In the genomic region with DNA sequence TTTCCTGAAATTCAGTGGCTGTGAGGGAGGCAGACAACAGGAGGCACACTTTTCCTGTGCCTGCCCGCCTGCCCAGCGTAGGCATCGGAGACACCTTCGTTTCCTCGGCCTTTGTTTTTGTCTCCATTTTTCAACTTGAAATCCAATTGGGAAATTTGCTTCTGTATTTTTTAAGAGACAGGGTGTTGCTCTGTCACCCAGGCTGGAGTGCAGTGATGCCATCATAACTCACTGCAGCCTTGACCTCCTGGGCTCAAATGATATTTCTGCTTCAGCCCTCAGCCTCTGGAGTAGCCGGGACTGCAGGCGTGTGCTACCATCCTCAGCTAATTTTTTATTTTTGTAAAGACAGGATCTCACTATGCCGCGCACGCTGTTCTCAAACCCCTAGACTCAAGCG, we compare ENCODE assay signal across 23 cellular contexts. TPM values are rescaled to one million over a fixed set of nuclear protein-coding genes. Genes with fewer than 3 reads are reported as not detected.
DNase-seq lines count a peak whose midpoint lies in the region; ATAC-seq, FAIRE-seq and TF ChIP-seq lines count a peak whose summit lies in the region.
"Had no signal": no experiment of that assay in that cellular context is flagged by ENCODE, and none has a peak within 500 bp of the region (broad histone marks: within the 10 kb centered on the region; RNA-seq: fewer than 3 reads in every experiment).

No MANE protein-coding gene starts in this region.

- no peak for ATAC-seq in stimulated activated effector memory CD8-positive, alpha-beta T cell treated with anti-CD3 and anti-CD28 coated beads, Interleukin-12 subunit alpha, Interleukin-12 subunit beta, amount 100 ng/mL, for 72 hours
- ATAC-seq in HG03135 (IDR thresholded peaks at IDR 0.05; ENCODE audit: unreplicated experiment), result no peak
- ATAC-seq: GM23338, HCT116, HepG2 had no signal

- H3K4me1 ChIP-seq in BLaER1, result peaks cover 32% of the 10 kb centered on the region
- H3K4me1 ChIP-seq in adrenal gland (replicated peaks in 1 of 2), result peaks cover 0 to 12% of the 10 kb centered on the region in 2 donors
- H3K4me1 ChIP-seq: Caco-2 had no signal

- intact Hi-C loops in adrenal gland (cut with DNase I), result loop anchor here in 1 of 2 donors (5.0 kb wide), 1 partner anchor 172 kb away; no protein-coding TSS in a partner anchor

- no peaks in the 10 kb centered on the region for H3K4me1 Mint-ChIP-seq in stimulated activated effector memory CD8-positive, alpha-beta T cell treated with anti-CD3 and anti-CD28 coated beads, Interleukin-12 subunit alpha, Interleukin-12 subunit beta, amount 100 ng/mL, for 72 hours

- 57 to 64% (median 60%) methylated on average over 11 of the region's 11 CpGs for WGBS in adrenal gland, 4 donors

- no peak overlapping the region for H3K4me2 ChIP-seq in BLaER1
- H3K4me2 ChIP-seq: GM23338 had no signal

- H3K36me3 ChIP-seq in BLaER1 (peaks cover 100% of the 10 kb centered on the region), adrenal gland (replicated peaks in 1 of 2) (peaks cover 0 to 71% of the 10 kb centered on the region in 2 donors)

- H3K36me3 Mint-ChIP-seq in stimulated activated effector memory CD8-positive, alpha-beta T cell treated with anti-CD3 and anti-CD28 coated beads, Interleukin-12 subunit alpha, Interleukin-12 subunit beta, amount 100 ng/mL, for 72 hours, result peaks cover 84% of the 10 kb centered on the region

- no peaks in the 10 kb centered on the region for H3K9me3 Mint-ChIP-seq in stimulated activated effector memory CD8-positive, alpha-beta T cell treated with anti-CD3 and anti-CD28 coated beads, Interleukin-12 subunit alpha, Interleukin-12 subunit beta, amount 100 ng/mL, for 72 hours
- H3K9me3 Mint-ChIP-seq: CD4-positive, alpha-beta T cell; GM23338; HFFc6; IgD-negative memory B cell had no signal

- peak overlapping the region; percentile 68 for H3K27ac Mint-ChIP-seq in stimulated activated effector memory CD8-positive, alpha-beta T cell treated with anti-CD3 and anti-CD28 coated beads, Interleukin-12 subunit alpha, Interleukin-12 subunit beta, amount 100 ng/mL, for 72 hours
- H3K27ac Mint-ChIP-seq: CD4-positive, alpha-beta T cell; GM23338; HFFc6 had no signal

- H3K4me3 Mint-ChIP-seq in stimulated activated effector memory CD8-positive, alpha-beta T cell treated with anti-CD3 and anti-CD28 coated beads, Interleukin-12 subunit alpha, Interleukin-12 subunit beta, amount 100 ng/mL, for 72 hours, result no peak overlapping the region
- H3K4me3 Mint-ChIP-seq: CD4-positive, alpha-beta T cell; HFFc6; IgD-negative memory B cell had no signal

- TF ChIP-seq CTCF in adrenal gland (IDR thresholded peaks at IDR 0.05), result no peak

- H3K27ac ChIP-seq in BLaER1 (no peak overlapping the region), adrenal gland (peak overlapping the region in 1 of 5 donors; percentile 34)
- H3K27ac ChIP-seq: C4-2B had no signal

- no peaks in the 10 kb centered on the region for H3K9me3 ChIP-seq in BLaER1
- H3K9me3 ChIP-seq in adrenal gland (replicated peaks in 1 of 3), result no peaks in the 10 kb centered on the region
- H3K9me3 ChIP-seq: BE2C, Caco-2 had no signal

- no peak for TF ChIP-seq POLR2A in adrenal gland (IDR thresholded peaks at IDR 0.05)

- FAIRE-seq in HTR-8/SVneo (lab: Jason Lieb, UNC), result peak; percentile 42
- FAIRE-seq: A204.1, D721Med, G401.6, GM12891, GM19239, H54, HepG2 had no signal

- H3K9ac ChIP-seq in BLaER1, result peak overlapping the region; percentile 5; the same call in 1 of the 2 replicates

- H3K4me3 ChIP-seq in BLaER1, result no peak overlapping the region
- no peak overlapping the region for H3K4me3 ChIP-seq in adrenal gland
- H3K4me3 ChIP-seq: GM23338 had no signal

- no peak for DNase-seq in HTR-8/SVneo (ENCODE audit: insufficient read length, low spot score)
- DNase-seq in adrenal gland, result peak in 6 of 7 donors; percentile 44 to 68 (median 48)
- no peak for DNase-seq in stimulated activated effector memory CD8-positive, alpha-beta T cell treated with anti-CD3 and anti-CD28 coated beads, Interleukin-12 subunit alpha, Interleukin-12 subunit beta, amount 100 ng/mL, for 72 hours (ENCODE audit: low spot score in 2 of 2)
- no peak for DNase-seq in activated naive CD4-positive, alpha-beta T cell treated with Interleukin-2 at 50 U/mL for 16 hours
- no peak for DNase-seq in UCSD-AML1 (lab: John Stamatoyannopoulos, UW; ENCODE audit: unreplicated experiment)
- DNase-seq: ACHN; BE2C; Caco-2; CD4-positive, alpha-beta T cell; HFFc6 had no signal

- H3K27me3 ChIP-seq in BLaER1 (no peaks in the 10 kb centered on the region), adrenal gland (no peaks in the 10 kb centered on the region)
- H3K27me3 ChIP-seq: BE2C had no signal

- peaks cover 75% of the 10 kb centered on the region for H4K20me1 ChIP-seq in BLaER1

RNA-seq across cellular contexts. Expression of a gene that starts 50.8 kb away (rescaled TPM):
- total RNA-seq in adrenal gland, result 10 to 100 TPM in 1 of 8 donors, 1 to 10 TPM in 7; 5.5 to 15.0 (median 7.9) TPM
- 1 to 10 TPM; 3.5 to 5.6 (median 5.3) TPM for polyA plus RNA-seq in adrenal gland

Comparison
In these comparisons a context has a peak if more than half of its experiments do, and no peak if none do; other contexts are left out.
1. DNase-seq: peak in adrenal gland (6 of 7); none in HTR-8/SVneo (single experiment), stimulated activated effector memory CD8-positive, alpha-beta T cell treated with anti-CD3 and anti-CD28 coated beads, Interleukin-12 subunit alpha, Interleukin-12 subunit beta, amount 100 ng/mL, for 72 hours (0 of 2), activated naive CD4-positive, alpha-beta T cell treated with Interleukin-2 at 50 U/mL for 16 hours (single experiment) and UCSD-AML1 (single experiment).